ENCODE assay signal across 11 cellular contexts in the genomic region with DNA sequence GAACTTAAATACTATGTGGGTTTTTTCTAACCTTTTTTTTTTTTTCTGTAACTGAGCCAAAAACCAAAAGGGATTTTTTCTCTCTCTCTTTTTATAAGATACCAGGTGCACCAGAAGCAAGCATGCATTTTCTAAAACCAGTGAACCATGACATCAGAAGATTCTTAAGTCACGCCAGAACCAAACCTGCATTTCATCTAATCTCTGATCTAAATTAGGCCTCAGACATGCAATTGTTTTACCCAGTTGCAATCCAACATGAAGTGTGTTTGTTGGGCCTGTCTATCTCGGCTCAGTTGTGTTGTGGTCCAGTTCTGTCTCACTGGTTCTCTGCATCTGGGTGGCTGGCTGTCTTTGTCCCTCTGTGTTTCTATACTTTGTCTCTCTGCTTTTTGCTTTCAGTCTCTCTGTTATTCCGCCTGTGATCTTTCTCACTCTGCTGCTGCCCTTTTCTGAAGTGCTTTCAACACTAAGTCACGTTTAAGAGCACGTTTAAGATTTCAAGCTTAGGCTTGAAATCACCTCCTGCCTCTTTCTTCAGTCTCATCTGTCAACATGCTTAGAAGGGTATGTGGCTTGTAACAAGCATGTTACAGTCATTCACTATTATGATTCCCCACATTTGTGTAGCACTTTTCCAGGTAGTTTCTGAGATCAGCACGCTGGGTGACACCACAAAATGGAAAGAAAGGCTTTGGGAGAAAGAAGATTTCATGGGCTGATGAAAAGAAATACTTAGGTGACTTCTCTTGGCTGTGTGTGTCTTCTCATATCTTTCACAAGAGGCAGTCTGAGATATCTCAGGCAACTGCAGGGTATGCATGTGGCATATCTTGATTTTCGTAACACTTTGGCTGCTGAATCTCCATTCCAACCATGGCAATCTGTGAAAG.
A peak's percentile ranks its signal among the peaks of the same experiment; 100 is the strongest.
DNase-seq lines count a peak whose midpoint lies in the region; ATAC-seq and TF ChIP-seq lines count a peak whose summit lies in the region.
"Had no signal": no experiment of that assay in that cellular context is flagged by ENCODE, and none has a peak within 500 bp of the region (broad histone marks: within the 10 kb centered on the region; RNA-seq: fewer than 3 reads in every experiment).

No MANE protein-coding gene starts in this region.

- POLR2A ChIA-PET in GM10248 (lab: Yijun Ruan, JAX) (no interaction called here), OCI-LY7 (lab: Charles Lee) (interaction anchor here (0.7 to 2.2 kb wide), 6 partner anchors 11 to 62 kb away, joined by 3 to 11 read pairs (median 4); no protein-coding TSS in a partner anchor)

- TF ChIP-seq CTCF in GM10248 (IDR thresholded peaks at IDR 0.05; ENCODE audit: control extremely low read depth, extremely low read depth, low read depth, missing control alignments): no peak
- no peak for TF ChIP-seq CTCF in OCI-LY7 (conservative IDR thresholded peaks at IDR 0.05; ENCODE audit: low read length)
- no peak for TF ChIP-seq CTCF in heart right ventricle (IDR thresholded peaks at IDR 0.05)

- peaks cover 67% of the 10 kb centered on the region for H3K4me1 ChIP-seq in OCI-LY7 (ENCODE audit: insufficient read depth, low read length, poor library complexity, severe bottlenecking)
- H3K4me1 ChIP-seq in heart right ventricle: no peaks in the 10 kb centered on the region
- H3K4me1 ChIP-seq: gastrocnemius medialis had no signal

- 23 to 34% methylated on average over 7 of the region's 7 CpGs for WGBS in heart right ventricle, 2 donors

- intact Hi-C loops in OCI-LY7 (cut with micrococcal nuclease; ENCODE audit: unreplicated experiment) (loop anchor here (2.0 to 5.0 kb wide), 5 partner anchors 37 to 588 kb away; a partner anchor contains a TSS), heart right ventricle (cut with DNase I) (no loop called here)

- DNase-seq in GM10248 (ENCODE audit: extremely low spot score) (peak; percentile 14), OCI-LY7 (ENCODE audit: low spot score) (peak; percentile 99), NCI-H446 (lab: John Stamatoyannopoulos, UW) (no peak), heart right ventricle (no peak), activated T-cell treated with anti-CD3 and anti-CD28 coated beads for 4 hours (no peak), T-helper 1 cell (no peak)
- DNase-seq: gastrocnemius medialis, PC-3 had no signal

- ATAC-seq in GM19438 (IDR thresholded peaks at IDR 0.05; ENCODE audit: low read depth, unreplicated experiment) (peak; percentile 70), HG03175 (IDR thresholded peaks at IDR 0.05; ENCODE audit: unreplicated experiment) (peak; percentile 63), heart right ventricle (no peak)
- ATAC-seq: gastrocnemius medialis, PC-3 had no signal

- peak overlapping the region; percentile 88 for H3K4me2 ChIP-seq in OCI-LY7 (ENCODE audit: low read length)

- H3K36me3 ChIP-seq in OCI-LY7 (ENCODE audit: insufficient read depth, low read length) (peaks cover 24% of the 10 kb centered on the region), heart right ventricle (no peaks in the 10 kb centered on the region)
- H3K36me3 ChIP-seq: cardiac muscle cell, gastrocnemius medialis had no signal

- no peaks in the 10 kb centered on the region for H3K9me2 ChIP-seq in OCI-LY7 (ENCODE audit: insufficient read depth, low read length)

- no peaks in the 10 kb centered on the region for H4K20me1 ChIP-seq in OCI-LY7 (ENCODE audit: insufficient read depth, low read length)

- H2AFZ ChIP-seq in OCI-LY7 (ENCODE audit: low read length): no peak overlapping the region; the same call in 1 of the 2 replicates

- TSS peak; percentile 99 for BruUV-seq in OCI-LY7 (replicated peaks; lab: Mats Ljungman, UMichigan)

- H3K9me3 ChIP-seq in OCI-LY7 (ENCODE audit: low read length) (peaks cover 31% of the 10 kb centered on the region), heart right ventricle (peaks cover 0 to 35% (median 15%) of the 10 kb centered on the region in 11 donors)
- H3K9me3 ChIP-seq: gastrocnemius medialis had no signal

- no peaks in the 10 kb centered on the region for H3K79me2 ChIP-seq in OCI-LY7 (ENCODE audit: insufficient read depth, low read depth, low read length)

- H3K4me3 ChIP-seq in OCI-LY7 (ENCODE audit: low read depth, low read length, poor library complexity, severe bottlenecking): peak overlapping the region; percentile 53
- no peak overlapping the region for H3K4me3 ChIP-seq in heart right ventricle
- H3K4me3 ChIP-seq: cardiac muscle cell, gastrocnemius medialis had no signal

- H3K27ac ChIP-seq in OCI-LY7 (ENCODE audit: low read depth, low read length, poor library complexity, severe bottlenecking): peak overlapping the region; percentile 98
- no peak overlapping the region for H3K27ac ChIP-seq in heart right ventricle
- H3K27ac ChIP-seq: cardiac muscle cell, gastrocnemius medialis had no signal

- H3K27me3 ChIP-seq in heart right ventricle: peaks cover 0 to 5% (median 0%) of the 10 kb centered on the region in 7 donors
- H3K27me3 ChIP-seq: gastrocnemius medialis had no signal

- CTCF ChIA-PET in GM10248 (lab: Yijun Ruan, JAX) (interaction anchor here (1.8 kb wide), 1 partner anchor 63 kb away, joined by 6 read pairs; no protein-coding TSS in a partner anchor), OCI-LY7 (lab: Charles Lee; ENCODE audit: unreplicated experiment) (interaction anchor here (1.4 kb wide), 1 partner anchor 41 kb away, joined by 3 read pairs; no protein-coding TSS in a partner anchor)

Comparison
In these comparisons a context has a peak if more than half of its experiments do, and no peak if none do; other contexts are left out.
1. DNase-seq: peak in GM10248 (single experiment) and OCI-LY7 (single experiment); none in NCI-H446 (0 of 2), heart right ventricle (0 of 2), activated T-cell treated with anti-CD3 and anti-CD28 coated beads for 4 hours (single experiment) and T-helper 1 cell (0 of 5).
2. ATAC-seq: peak in GM19438 (single experiment) and HG03175 (single experiment); none in heart right ventricle (0 of 8).